14 cellular contexts compared by ENCODE assay signal in the genomic region with DNA sequence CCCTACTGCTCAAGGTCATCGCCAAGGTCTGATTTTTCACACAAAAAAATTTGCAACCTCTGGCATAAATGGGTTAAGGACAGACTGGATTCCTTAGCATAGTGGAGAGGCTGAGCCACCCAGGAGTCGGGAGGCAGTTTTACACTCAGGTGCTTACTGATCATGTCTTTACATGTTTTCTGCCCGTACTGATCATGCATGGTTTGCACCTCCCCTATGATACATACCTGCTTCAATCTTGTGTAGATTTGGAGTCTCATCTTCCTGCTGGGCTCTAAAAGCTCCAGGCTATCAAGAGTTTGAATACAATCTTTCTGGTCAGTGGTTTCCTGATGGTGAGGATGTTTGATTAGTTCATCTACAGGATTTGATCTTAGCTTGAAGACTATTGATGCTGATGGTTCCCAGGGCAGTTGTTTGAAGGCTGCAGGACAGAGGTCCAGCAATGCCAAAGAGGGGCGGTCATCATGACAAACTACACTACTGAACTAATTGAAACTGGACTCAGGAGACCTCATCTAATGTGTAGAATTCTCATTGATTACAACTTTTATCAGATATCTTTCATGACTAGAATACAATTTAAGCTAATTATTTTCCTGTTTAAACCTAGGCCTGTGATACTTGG. TPM values are rescaled to one million over a fixed set of nuclear protein-coding genes. Genes with fewer than 3 reads are reported as not detected.
DNase-seq lines count a peak whose midpoint lies in the region; ATAC-seq and TF ChIP-seq lines count a peak whose summit lies in the region.
"Had no signal": no experiment of that assay in that cellular context is flagged by ENCODE, and none has a peak within 500 bp of the region (broad histone marks: within the 10 kb centered on the region; RNA-seq: fewer than 3 reads in every experiment).

No MANE protein-coding gene starts in this region.

- H3K4me1 Mint-ChIP-seq in endodermal cell (no peaks in the 10 kb centered on the region), Caco-2 (ENCODE audit: low read depth, unreplicated experiment) (no peaks in the 10 kb centered on the region)

- TF ChIP-seq CTCF in endodermal cell (conservative IDR thresholded peaks at IDR 0.05) (no peak), Caco-2 (IDR thresholded peaks at IDR 0.05; ENCODE audit: insufficient read depth in 1 of 2, low read depth in 1 of 2, low read length in 1 of 2, severe bottlenecking in 1 of 2, unreplicated experiment in 1 of 2) (no peak)

- no peaks in the 10 kb centered on the region for H3K9me3 Mint-ChIP-seq in activated naive CD4-positive, alpha-beta T cell treated with anti-CD3 and anti-CD28 coated beads, Interleukin-2, amount 50 U/mL, for 72 hours
- H3K9me3 Mint-ChIP-seq in endodermal cell (no peaks in the 10 kb centered on the region), Caco-2 (ENCODE audit: unreplicated experiment) (no peaks in the 10 kb centered on the region)

- no peak for DNase-seq in activated naive CD4-positive, alpha-beta T cell treated with anti-CD3 and anti-CD28 coated beads, Interleukin-2, amount 50 U/mL, for 72 hours (ENCODE audit: low spot score in 2 of 2)
- no peak for DNase-seq in activated naive CD4-positive, alpha-beta T cell treated with Interleukin-2 at 50 U/mL for 16 hours
- no peak for DNase-seq in SK-N-MC (ENCODE audit: low read depth, low spot score)
- DNase-seq in endodermal cell = no peak
- peak; percentile 38 for DNase-seq in retina
- DNase-seq in Caco-2 = no peak
- no peak for DNase-seq in globus pallidus (ENCODE audit: low spot score)
- DNase-seq: NCI-H1694; NCI-H226; NK-92 treated with Interleukin-12 subunit alpha and Interleukin-12 subunit beta, amount 100 ng/mL, for 24 hours; right cardiac atrium; substantia nigra had no signal

- H3K9me3 ChIP-seq in SK-N-MC (ENCODE audit: low read depth, low read length) (no peaks in the 10 kb centered on the region), endodermal cell (ENCODE audit: control insufficient read depth, low read length) (no peaks in the 10 kb centered on the region), Caco-2 (no peaks in the 10 kb centered on the region)

- CTCF ChIA-PET in Caco-2 (lab: Charles Lee) = no interaction called here

- H3K4me3 ChIP-seq in SK-N-MC = no peak overlapping the region
- H3K4me3 ChIP-seq in endodermal cell (ENCODE audit: low read length) = no peak overlapping the region
- no peak overlapping the region for H3K4me3 ChIP-seq in Caco-2 (ENCODE audit: low read depth, low read length)

- H3K4me1 ChIP-seq in endodermal cell (ENCODE audit: control insufficient read depth, insufficient read depth, low read length) = no peaks in the 10 kb centered on the region
- H3K4me1 ChIP-seq in Caco-2 = no peaks in the 10 kb centered on the region

- intact Hi-C loops in Caco-2 (cut with micrococcal nuclease; ENCODE audit: unreplicated experiment) = no loop called here

- POLR2A ChIA-PET in Caco-2 (lab: Charles Lee) = interaction anchor here (1.2 kb wide), 1 partner anchor 13 kb away, joined by 4 read pairs; a partner anchor contains a TSS

- H3K36me3 Mint-ChIP-seq in activated naive CD4-positive, alpha-beta T cell treated with anti-CD3 and anti-CD28 coated beads, Interleukin-2, amount 50 U/mL, for 72 hours = peaks cover 10 to 33% of the 10 kb centered on the region in 2 donors
- peaks cover 85% of the 10 kb centered on the region for H3K36me3 Mint-ChIP-seq in endodermal cell (ENCODE audit: low read depth)
- H3K36me3 Mint-ChIP-seq in Caco-2 (ENCODE audit: insufficient read depth, unreplicated experiment) = peaks cover 63% of the 10 kb centered on the region

- 95 to 100% methylated on average over 1 to 4 of the region's 4 CpGs for WGBS in endodermal cell (ENCODE audit: insufficient coverage in 1 of 2, insufficient read length in 1 of 2), 2 experiments

- H3K27me3 Mint-ChIP-seq in endodermal cell (ENCODE audit: insufficient read depth) (no peaks in the 10 kb centered on the region), Caco-2 (ENCODE audit: insufficient read depth, unreplicated experiment) (no peaks in the 10 kb centered on the region)

- H3K36me3 ChIP-seq in SK-N-MC (ENCODE audit: insufficient read depth, low read length) (peaks cover 90% of the 10 kb centered on the region), endodermal cell (ENCODE audit: control insufficient read depth, insufficient read depth, low read length) (peaks cover 85% of the 10 kb centered on the region), Caco-2 (ENCODE audit: control insufficient read depth, insufficient read depth, low read length) (0 out of 2 replicates have a peak, but pooled peaks cover 1% of the 10 kb centered on the region)

- H3K9ac ChIP-seq in SK-N-MC (ENCODE audit: insufficient read length) = no peak overlapping the region
- no peak overlapping the region for H3K9ac ChIP-seq in endodermal cell (ENCODE audit: extremely low read depth, low read length, poor library complexity, severe bottlenecking)

- H3K4me3 Mint-ChIP-seq in endodermal cell = no peak overlapping the region
- H3K4me3 Mint-ChIP-seq in Caco-2 (ENCODE audit: unreplicated experiment) = no peak overlapping the region

- H3K27me3 ChIP-seq in endodermal cell (ENCODE audit: control insufficient read depth, insufficient read depth, low read length, poor library complexity, severe bottlenecking) (no peaks in the 10 kb centered on the region), Caco-2 (replicated peaks; ENCODE audit: control insufficient read depth, insufficient read depth, low read length) (no peaks in the 10 kb centered on the region)

- H3K27ac ChIP-seq in SK-N-MC (peak overlapping the region; percentile 4; the same call in 1 of the 2 replicates), endodermal cell (ENCODE audit: low read depth, low read length) (peak overlapping the region; percentile 53)

- peak overlapping the region; percentile 65 to 81 for H3K27ac Mint-ChIP-seq in activated naive CD4-positive, alpha-beta T cell treated with anti-CD3 and anti-CD28 coated beads, Interleukin-2, amount 50 U/mL, for 72 hours
- peak overlapping the region; percentile 12 for H3K27ac Mint-ChIP-seq in endodermal cell
- no peak overlapping the region for H3K27ac Mint-ChIP-seq in Caco-2 (ENCODE audit: unreplicated experiment)

- no peak for ATAC-seq in activated naive CD4-positive, alpha-beta T cell treated with anti-CD3 and anti-CD28 coated beads, Interleukin-2, amount 50 U/mL, for 72 hours
- no peak for ATAC-seq in GM21619 (IDR thresholded peaks at IDR 0.05; ENCODE audit: unreplicated experiment)
- ATAC-seq: right cardiac atrium, Right ventricle myocardium inferior had no signal

- no TSS peak for BruUV-seq in Caco-2 (replicated peaks; lab: Mats Ljungman, UMichigan)

RNA-seq across cellular contexts. Expression of a gene that starts 6.9 kb away (rescaled TPM):
- total RNA-seq in activated naive CD4-positive, alpha-beta T cell treated with anti-CD3 and anti-CD28 coated beads, Interleukin-2, amount 50 U/mL, for 72 hours = 100 to 1,000 TPM; 234 to 350 TPM
- total RNA-seq in endodermal cell (100 to 1,000 TPM; 213 to 217 TPM), Caco-2 (2022) (129 and 149 TPM in 2 replicates)
- 185 TPM for polyA plus RNA-seq in endodermal cell (2013, experiment 1 of 2)
- polyA plus RNA-seq in endodermal cell (2013, experiment 2 of 2) = 182 TPM

RNA-seq across cellular contexts. Expression of a gene that starts 12.1 kb away (rescaled TPM):
- 10 to 100 TPM; 49.1 to 61.3 TPM for total RNA-seq in activated naive CD4-positive, alpha-beta T cell treated with anti-CD3 and anti-CD28 coated beads, Interleukin-2, amount 50 U/mL, for 72 hours
- total RNA-seq in endodermal cell (10 to 100 TPM; 69.3 to 87.8 TPM), Caco-2 (2022) (30.5 and 36.5 TPM in 2 replicates)
- polyA plus RNA-seq in endodermal cell (2013, experiment 1 of 2) = 82.5 TPM
- 72.4 TPM for polyA plus RNA-seq in endodermal cell (2013, experiment 2 of 2)

RNA-seq across cellular contexts. Expression of a gene that starts 12.6 kb away (rescaled TPM):
- 100 to 1,000 TPM; 121 to 136 TPM for total RNA-seq in activated naive CD4-positive, alpha-beta T cell treated with anti-CD3 and anti-CD28 coated beads, Interleukin-2, amount 50 U/mL, for 72 hours
- total RNA-seq in endodermal cell (10 to 100 TPM; 72.2 to 79.0 TPM), Caco-2 (2022) (52.3 and 56.6 TPM in 2 replicates)
- polyA plus RNA-seq in endodermal cell (2013, experiment 1 of 2) = 65.3 TPM
- 56.1 TPM for polyA plus RNA-seq in endodermal cell (2013, experiment 2 of 2)

RNA-seq across cellular contexts. Expression of a gene that starts 36.7 kb away (rescaled TPM):
- 10 to 100 TPM; 15.8 to 32.7 TPM for total RNA-seq in activated naive CD4-positive, alpha-beta T cell treated with anti-CD3 and anti-CD28 coated beads, Interleukin-2, amount 50 U/mL, for 72 hours
- 10 to 100 TPM; 35.0 TPM for total RNA-seq in endodermal cell
- 21.9 TPM for polyA plus RNA-seq in endodermal cell (2013, experiment 1 of 2)
- polyA plus RNA-seq in endodermal cell (2013, experiment 2 of 2) = 19.7 TPM
- total RNA-seq in Caco-2 (2022) = 15.5 and 17.1 TPM in 2 replicates

RNA-seq across cellular contexts. Expression of a gene that starts 53.9 kb away (rescaled TPM):
- total RNA-seq in activated naive CD4-positive, alpha-beta T cell treated with anti-CD3 and anti-CD28 coated beads, Interleukin-2, amount 50 U/mL, for 72 hours = 10 to 100 TPM; 58.3 to 63.8 TPM
- 10 to 100 TPM; 68.0 to 75.1 TPM for total RNA-seq in endodermal cell
- polyA plus RNA-seq in endodermal cell (2013, experiment 1 of 2) = 57.8 TPM
- polyA plus RNA-seq in endodermal cell (2013, experiment 2 of 2) = 52.0 TPM
- total RNA-seq in Caco-2 (2022) = 34.1 and 34.9 TPM in 2 replicates
